In genomic region chr10:75261813-75262725, GRCh38 we compare ENCODE assay signal across 1 cellular context.
TF ChIP-seq lines count a peak whose summit lies in the region.

No MANE protein-coding gene starts in this region.

TF ChIP-seq in HepG2, 621 proteins besides CTCF, POLR2A, EP300 and RAD21 (continued from another document):
- TF ChIP-seq AKNA (CRISPR knock-in tag; IDR thresholded peaks at IDR 0.05; ENCODE audit: borderline replicate concordance) (no peak), HDAC1 (CRISPR knock-in tag; IDR thresholded peaks at IDR 0.05) (peak; percentile 60; the same call in 1 of the 2 replicates), POGK (CRISPR knock-in tag; conservative IDR thresholded peaks at IDR 0.05) (no peak), BRCA1 (CRISPR knock-in tag; IDR thresholded peaks at IDR 0.05) (no peak), FOXO1 (CRISPR knock-in tag; IDR thresholded peaks at IDR 0.05) (no peak), JARID2 (CRISPR knock-in tag; IDR thresholded peaks at IDR 0.05; ENCODE audit: insufficient replicate concordance) (no peak), GZF1 (CRISPR knock-in tag; IDR thresholded peaks at IDR 0.05) (no peak), MLLT10 (CRISPR knock-in tag; IDR thresholded peaks at IDR 0.05) (no peak), ZNF138 (CRISPR knock-in tag; IDR thresholded peaks at IDR 0.05; ENCODE audit: low read depth) (no peak), ZNF746 (CRISPR knock-in tag; IDR thresholded peaks at IDR 0.05) (no peak), TBX2 (CRISPR knock-in tag; IDR thresholded peaks at IDR 0.05; ENCODE audit: borderline replicate concordance) (no peak), ZNF274 (CRISPR knock-in tag; IDR thresholded peaks at IDR 0.05) (no peak), NR2F6 (IDR thresholded peaks at IDR 0.05) (no peak), NR2F6 (CRISPR knock-in tag; IDR thresholded peaks at IDR 0.05) (no peak), ZNF543 (CRISPR knock-in tag; IDR thresholded peaks at IDR 0.05) (no peak), ZNF704 (CRISPR knock-in tag; IDR thresholded peaks at IDR 0.05; ENCODE audit: borderline replicate concordance) (no peak), SKIL (CRISPR knock-in tag; IDR thresholded peaks at IDR 0.05; ENCODE audit: borderline replicate concordance) (no peak), XBP1 (CRISPR knock-in tag; IDR thresholded peaks at IDR 0.05) (no peak), TCF7L2 (IDR thresholded peaks at IDR 0.05; ENCODE audit: low read depth, low read length) (no peak), IKZF1 (IDR thresholded peaks at IDR 0.05) (no peak), KLF6 (CRISPR knock-in tag; IDR thresholded peaks at IDR 0.05) (no peak), BORCS8-MEF2B (CRISPR knock-in tag; IDR thresholded peaks at IDR 0.05) (no peak), BRD4 (CRISPR knock-in tag; IDR thresholded peaks at IDR 0.05) (no peak), ZNF484 (CRISPR knock-in tag; IDR thresholded peaks at IDR 0.05; ENCODE audit: borderline replicate concordance, low read depth) (no peak), HOXA3 (CRISPR knock-in tag; IDR thresholded peaks at IDR 0.05) (peak; percentile 25; the same call in 1 of the 2 replicates), ZNF121 (CRISPR knock-in tag; IDR thresholded peaks at IDR 0.05) (peak; percentile 82), ZNF12 (CRISPR knock-in tag; IDR thresholded peaks at IDR 0.05) (no peak), CENPT (CRISPR knock-in tag; IDR thresholded peaks at IDR 0.05; ENCODE audit: low read depth) (no peak), TFAP4 (IDR thresholded peaks at IDR 0.05; ENCODE audit: borderline replicate concordance, low read depth) (peak; percentile 22; the same call in 1 of the 2 replicates), ZBTB2 (CRISPR knock-in tag; IDR thresholded peaks at IDR 0.05; ENCODE audit: low read depth) (no peak), ZNF460 (CRISPR knock-in tag; IDR thresholded peaks at IDR 0.05; ENCODE audit: borderline replicate concordance) (no peak), ZNF629 (CRISPR knock-in tag; conservative IDR thresholded peaks at IDR 0.05) (0 out of 2 replicates have a peak, but pooled peaks have one; percentile 17), MATR3 (CRISPR knock-in tag; IDR thresholded peaks at IDR 0.05) (no peak), PAX8 (CRISPR knock-in tag; IDR thresholded peaks at IDR 0.05; ENCODE audit: borderline replicate concordance) (no peak), YEATS4 (CRISPR knock-in tag; IDR thresholded peaks at IDR 0.05; ENCODE audit: borderline replicate concordance) (peak; percentile 48; the same call in 1 of the 2 replicates)
